Comparison of ENCODE assay signal across 9 cellular contexts in genomic region chr6:53811082-53811481, GRCh38. TPM values are rescaled to one million over a fixed set of nuclear protein-coding genes. Genes with fewer than 3 reads are reported as not detected.
A peak's percentile ranks its signal among the peaks of the same experiment; 100 is the strongest.
DNase-seq lines count a peak whose midpoint lies in the region; ATAC-seq, FAIRE-seq and TF ChIP-seq lines count a peak whose summit lies in the region.
"Had no signal": no experiment of that assay in that cellular context is flagged by ENCODE, and none has a peak within 500 bp of the region (broad histone marks: within the 10 kb centered on the region; RNA-seq: fewer than 3 reads in every experiment).

No MANE protein-coding gene starts in this region.

- TF ChIP-seq EP300 in upper lobe of left lung (IDR thresholded peaks at IDR 0.05), result no peak

- H3K9me3 Mint-ChIP-seq in activated CD4-positive, alpha-beta T cell treated with anti-CD3 and anti-CD28 coated beads, Interleukin-2, amount 10 ng/mL, durations not matched to agents 7 days and 5 days, result no peaks in the 10 kb centered on the region
- peaks cover 0 to 3% (median 0%) of the 10 kb centered on the region in 3 donors for H3K9me3 Mint-ChIP-seq in T-cell

- H3K27ac ChIP-seq in endothelial cell of umbilical vein (ENCODE audit: insufficient read depth, low read depth, low read length) (no peak overlapping the region), upper lobe of left lung (no peak overlapping the region)

- H3K4me2 ChIP-seq in endothelial cell of umbilical vein (ENCODE audit: insufficient read depth, low read length), result peak overlapping the region; percentile 15

- H3K36me3 ChIP-seq in endothelial cell of umbilical vein (ENCODE audit: control insufficient read depth in 2 of 2, extremely low read depth in 1 of 2, insufficient read depth in 2 of 2, low read length in 2 of 2) (no peaks in the 10 kb centered on the region), upper lobe of left lung (no peaks in the 10 kb centered on the region)

- no peak overlapping the region for H3K4me3 Mint-ChIP-seq in activated CD4-positive, alpha-beta T cell treated with anti-CD3 and anti-CD28 coated beads, Interleukin-2, amount 10 ng/mL, durations not matched to agents 7 days and 5 days
- H3K4me3 Mint-ChIP-seq in T-cell, result no peak overlapping the region

- FAIRE-seq in endothelial cell of umbilical vein (lab: Jason Lieb, UNC), result no peak
- FAIRE-seq: endometrium had no signal

- H2AFZ ChIP-seq in endothelial cell of umbilical vein (ENCODE audit: low read depth, low read length), result no peak overlapping the region

- no peak overlapping the region for H3K27ac Mint-ChIP-seq in activated CD4-positive, alpha-beta T cell treated with anti-CD3 and anti-CD28 coated beads, Interleukin-2, amount 10 ng/mL, durations not matched to agents 7 days and 5 days
- no peak overlapping the region for H3K27ac Mint-ChIP-seq in T-cell

- dilution Hi-C loops in endothelial cell of umbilical vein (cut with MboI; ENCODE audit: extremely low pct_ligation_motif_present, low sequenced_read_pairs), result no loop called here

- no peaks in the 10 kb centered on the region for H3K27me3 Mint-ChIP-seq in activated CD4-positive, alpha-beta T cell treated with anti-CD3 and anti-CD28 coated beads, Interleukin-2, amount 10 ng/mL, durations not matched to agents 7 days and 5 days
- H3K27me3 Mint-ChIP-seq in T-cell, result no peaks in the 10 kb centered on the region

- H3K36me3 Mint-ChIP-seq in activated CD4-positive, alpha-beta T cell treated with anti-CD3 and anti-CD28 coated beads, Interleukin-2, amount 10 ng/mL, durations not matched to agents 7 days and 5 days (ENCODE audit: low read depth), result no peaks in the 10 kb centered on the region
- no peaks in the 10 kb centered on the region for H3K36me3 Mint-ChIP-seq in T-cell

- TF ChIP-seq POLR2A in endothelial cell of umbilical vein (IDR thresholded peaks at IDR 0.05; ENCODE audit: low read depth, low read length), result no peak
- TF ChIP-seq POLR2A in upper lobe of left lung (IDR thresholded peaks at IDR 0.05), result no peak

- WGBS in upper lobe of left lung, 2 donors, result 60 to 63% methylated on average over 4 of the region's 4 CpGs

- H3K4me1 Mint-ChIP-seq in activated CD4-positive, alpha-beta T cell treated with anti-CD3 and anti-CD28 coated beads, Interleukin-2, amount 10 ng/mL, durations not matched to agents 7 days and 5 days, result no peaks in the 10 kb centered on the region
- no peaks in the 10 kb centered on the region for H3K4me1 Mint-ChIP-seq in T-cell

- peak; percentile 89 for ATAC-seq in GM21737 (IDR thresholded peaks at IDR 0.05; ENCODE audit: unreplicated experiment)
- peak; percentile 22 to 65 for ATAC-seq in upper lobe of left lung (ENCODE audit: low FRiP score in 2 of 2)
- ATAC-seq in T-cell (replicated peaks in 1 of 4), result no peak

- H3K9me1 ChIP-seq in endothelial cell of umbilical vein (replicated peaks; ENCODE audit: control insufficient read depth, extremely low read depth, insufficient read depth, low read length), result no peaks in the 10 kb centered on the region

- no peaks in the 10 kb centered on the region for H3K27me3 ChIP-seq in endothelial cell of umbilical vein (ENCODE audit: control insufficient read depth in 2 of 2, insufficient read depth in 2 of 2, low read length in 2 of 2)
- no peaks in the 10 kb centered on the region for H3K27me3 ChIP-seq in upper lobe of left lung

- H3K4me3 ChIP-seq in endothelial cell of umbilical vein (replicated peaks in 1 of 3; ENCODE audit: insufficient read depth in 1 of 3, low read depth in 1 of 3, low read length in 3 of 3) (no peak overlapping the region), upper lobe of left lung (no peak overlapping the region)

- no peaks in the 10 kb centered on the region for H3K9me3 ChIP-seq in endothelial cell of umbilical vein (replicated peaks; ENCODE audit: control insufficient read depth, insufficient read depth, low read length)
- H3K9me3 ChIP-seq in upper lobe of left lung, result no peaks in the 10 kb centered on the region

- CTCF ChIA-PET in endothelial cell of umbilical vein (lab: Charles Lee), result interaction anchor here (1.0 to 2.4 kb wide), 6 partner anchors 76 to 145 kb away, joined by 3 to 12 read pairs (median 5); no protein-coding TSS in a partner anchor
- CTCF ChIA-PET in activated CD4-positive, alpha-beta T cell treated with anti-CD3 and anti-CD28 coated beads, Interleukin-2, amount 10 ng/mL, durations not matched to agents 7 days and 5 days (lab: Charles Lee), result no interaction called here
- CTCF ChIA-PET in T-cell (lab: Charles Lee), result interaction anchor here in 1 of 2 donors (0.6 kb wide), 1 partner anchor 39 kb away, joined by 5 read pairs; no protein-coding TSS in a partner anchor

- H4K20me1 ChIP-seq in endothelial cell of umbilical vein (replicated peaks; ENCODE audit: control insufficient read depth, extremely low read depth, insufficient read depth, low read length), result no peaks in the 10 kb centered on the region

- H3K4me1 ChIP-seq in endothelial cell of umbilical vein (ENCODE audit: control insufficient read depth, extremely low read depth, insufficient read depth, low read length) (peaks cover 19% of the 10 kb centered on the region), upper lobe of left lung (peaks cover 0 to 9% (median 4%) of the 10 kb centered on the region in 4 donors)

- H3K9ac ChIP-seq in endothelial cell of umbilical vein (replicated peaks; ENCODE audit: extremely low read depth, insufficient read depth, low read length), result no peak overlapping the region

- in situ Hi-C loops in GM13977 (cut with MboI; ENCODE audit: low pct_unique_long_range_greater_than_20kb, low sequenced_read_pairs, unreplicated experiment), result no loop called here

- POLR2A ChIA-PET in endothelial cell of umbilical vein (lab: Charles Lee), result no interaction called here
- POLR2A ChIA-PET in activated CD4-positive, alpha-beta T cell treated with anti-CD3 and anti-CD28 coated beads, Interleukin-2, amount 10 ng/mL, durations not matched to agents 7 days and 5 days (lab: Charles Lee), result no interaction called here
- POLR2A ChIA-PET in T-cell (lab: Charles Lee), result no interaction called here

- peaks cover 6% of the 10 kb centered on the region for H3K79me2 ChIP-seq in endothelial cell of umbilical vein (ENCODE audit: control insufficient read depth, insufficient read depth, low read length)

- TF ChIP-seq CTCF in GM13977 (IDR thresholded peaks at IDR 0.05; ENCODE audit: extremely low read depth, insufficient read depth, missing control alignments) (no peak), endothelial cell of umbilical vein (IDR thresholded peaks at IDR 0.05; ENCODE audit: extremely low read depth in 1 of 2, insufficient read depth in 1 of 2, low read depth in 1 of 2, low read length in 2 of 2) (no peak), upper lobe of left lung (IDR thresholded peaks at IDR 0.05) (no peak)

- intact Hi-C loops in endothelial cell of umbilical vein (cut with micrococcal nuclease), result no loop called here

- no TSS peak for BruUV-seq in endothelial cell of umbilical vein (replicated peaks; lab: Mats Ljungman, UMichigan)

- peak; percentile 23 for DNase-seq in GM13977 (ENCODE audit: low spot score)
- peak; percentile 76 for DNase-seq in M059J (ENCODE audit: low read depth)
- no peak for DNase-seq in endothelial cell of umbilical vein (ENCODE audit: low read depth, low spot score)
- DNase-seq in upper lobe of left lung, result peak in 1 of 2 donors; percentile 79
- DNase-seq in epidermal melanocyte (ENCODE audit: insufficient read length, low spot score), result no peak
- DNase-seq in activated CD4-positive, alpha-beta T cell treated with anti-CD3 and anti-CD28 coated beads, Interleukin-2, amount 10 ng/mL, durations not matched to agents 7 days and 5 days, result no peak
- no peak for DNase-seq in T-cell

TF ChIP-seq in endothelial cell of umbilical vein, 7 proteins besides CTCF, POLR2A, EP300 and RAD21:
- no peak for TF ChIP-seq EZH2 (IDR thresholded peaks at IDR 0.05; ENCODE audit: borderline replicate concordance, low read depth, low read length, severe bottlenecking)
- TF ChIP-seq FOS (IDR thresholded peaks at IDR 0.05; ENCODE audit: borderline replicate concordance, insufficient read depth, low read length), result no peak
- TF ChIP-seq, protein P1, sequence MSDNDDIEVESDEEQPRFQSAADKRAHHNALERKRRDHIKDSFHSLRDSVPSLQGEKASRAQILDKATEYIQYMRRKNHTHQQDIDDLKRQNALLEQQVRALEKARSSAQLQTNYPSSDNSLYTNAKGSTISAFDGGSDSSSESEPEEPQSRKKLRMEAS (IDR thresholded peaks at IDR 0.05; ENCODE audit: insufficient read depth, insufficient read length), result no peak
- no peak for TF ChIP-seq MYC (IDR thresholded peaks at IDR 0.05; ENCODE audit: low read depth, low read length)
- no peak for TF ChIP-seq POLR2AphosphoS5 (IDR thresholded peaks at IDR 0.05; ENCODE audit: insufficient read depth, low read depth, low read length)
- TF ChIP-seq JUN (IDR thresholded peaks at IDR 0.05; ENCODE audit: borderline replicate concordance, insufficient read depth, insufficient read length, low read depth), result no peak
- TF ChIP-seq GATA2 (IDR thresholded peaks at IDR 0.05; ENCODE audit: insufficient read depth, insufficient read length, low read depth, low read length), result no peak

RNA-seq across cellular contexts. Expression of gene LRRC1, which starts 16.3 kb away (rescaled TPM):
- 13.0 and 18.4 TPM in 2 replicates for total RNA-seq in M059J (2014; rRNA removed; shearing (Covaris generic))
- total RNA-seq in endothelial cell of umbilical vein (10.6 and 11.7 TPM in 2 replicates), upper lobe of left lung (10 to 100 TPM; 10.9 to 31.5 (median 19.4) TPM), T-cell (1 to 10 TPM; 2.1 to 3.9 (median 2.8) TPM)
- polyA plus RNA-seq in endothelial cell of umbilical vein, result 5.5 and 5.6 TPM in 2 replicates
- polyA plus RNA-seq in endothelial cell of umbilical vein (2011; cell fraction: cytosol; rRNA removed), result 5.7 and 6.3 TPM in 2 replicates
- polyA plus RNA-seq in endothelial cell of umbilical vein (2011; cell fraction: nucleus; rRNA removed), result 24.5 and 29.2 TPM in 2 replicates
- polyA plus RNA-seq in endothelial cell of umbilical vein (2012), result 6.7 and 7.3 TPM in 2 replicates
- 7.8 and 10.2 TPM in 2 replicates for polyA minus RNA-seq in endothelial cell of umbilical vein
- polyA minus RNA-seq in endothelial cell of umbilical vein (2011; cell fraction: cytosol; rRNA and poly(A)+ RNA removed), result 4.4 TPM
- polyA minus RNA-seq in endothelial cell of umbilical vein (2011; cell fraction: nucleus; rRNA and poly(A)+ RNA removed), result 20.1 and 30.3 TPM in 2 replicates
- total RNA-seq in activated CD4-positive, alpha-beta T cell treated with anti-CD3 and anti-CD28 coated beads, Interleukin-2, amount 10 ng/mL, durations not matched to agents 7 days and 5 days, result 1 to 10 TPM; 3.6 to 3.7 TPM

Comparison
In these comparisons a context has a peak if more than half of its experiments do, and no peak if none do; other contexts are left out.
1. DNase-seq: peak in GM13977 (single experiment) and M059J (single experiment); none in endothelial cell of umbilical vein (single experiment), epidermal melanocyte (single experiment), activated CD4-positive, alpha-beta T cell treated with anti-CD3 and anti-CD28 coated beads, Interleukin-2, amount 10 ng/mL, durations not matched to agents 7 days and 5 days (single experiment) and T-cell (0 of 34).
2. ATAC-seq: peak in GM21737 (single experiment) and upper lobe of left lung (2 of 2); none in T-cell (0 of 4).